Comparison of ENCODE assay signal across 9 cellular contexts in genomic region chr6:157314705-157315321, GRCh38.
DNase-seq lines count a peak whose midpoint lies in the region; ATAC-seq and TF ChIP-seq lines count a peak whose summit lies in the region.
"Had no signal": no experiment of that assay in that cellular context is flagged by ENCODE, and none has a peak within 500 bp of the region (broad histone marks: within the 10 kb centered on the region; RNA-seq: fewer than 3 reads in every experiment).

No MANE protein-coding gene starts in this region.

- H3K27me3 Mint-ChIP-seq in memory B cell: no peaks in the 10 kb centered on the region
- H3K27me3 Mint-ChIP-seq: stimulated activated naive CD8-positive, alpha-beta T cell treated with anti-CD3 and anti-CD28 coated beads, Interleukin-15, Interleukin-2, amounts not matched to agents 100 ng/mL and 50 ng/mL, for 24 hours had no signal

- no peak overlapping the region for H3K4me3 ChIP-seq in choroid plexus epithelial cell (ENCODE audit: low read depth, low read length)

- no peak overlapping the region for H3K4me3 Mint-ChIP-seq in memory B cell
- H3K4me3 Mint-ChIP-seq: stimulated activated naive CD8-positive, alpha-beta T cell treated with anti-CD3 and anti-CD28 coated beads, Interleukin-15, Interleukin-2, amounts not matched to agents 100 ng/mL and 50 ng/mL, for 24 hours had no signal

- DNase-seq in GM04503 (ENCODE audit: low read depth): peak; percentile 38
- DNase-seq in choroid plexus epithelial cell (ENCODE audit: low read depth): peak; percentile 91
- peak in 1 of 2 donors; percentile 40 for DNase-seq in memory B cell (ENCODE audit: low spot score in 2 of 2)
- DNase-seq in cerebellar nuclear complex (lab: John Stamatoyannopoulos, UW): no peak
- DNase-seq in NCI-H2081 (lab: John Stamatoyannopoulos, UW): no peak
- no peak for DNase-seq in activated T-cell treated with anti-CD3 and anti-CD28 coated beads, Interleukin-2, amount 50 U/mL, for 48 hours

- peaks cover 37% of the 10 kb centered on the region for H3K36me3 Mint-ChIP-seq in memory B cell

- ATAC-seq in GM21619 (IDR thresholded peaks at IDR 0.05; ENCODE audit: unreplicated experiment) (peak; percentile 92), memory B cell (ENCODE audit: low read depth) (peak; percentile 91)

- no peaks in the 10 kb centered on the region for H3K9me3 Mint-ChIP-seq in memory B cell
- H3K9me3 Mint-ChIP-seq: stimulated activated naive CD8-positive, alpha-beta T cell treated with anti-CD3 and anti-CD28 coated beads, Interleukin-15, Interleukin-2, amounts not matched to agents 100 ng/mL and 50 ng/mL, for 24 hours had no signal

- TF ChIP-seq CTCF in LNCAP (IDR thresholded peaks at IDR 0.05) (peak; percentile 99), choroid plexus epithelial cell (conservative IDR thresholded peaks at IDR 0.05; ENCODE audit: low read depth, low read length) (peak; percentile 87)

- peaks cover 7% of the 10 kb centered on the region for H3K4me1 Mint-ChIP-seq in memory B cell

- no peak overlapping the region for H3K27ac Mint-ChIP-seq in memory B cell
- H3K27ac Mint-ChIP-seq: stimulated activated naive CD8-positive, alpha-beta T cell treated with anti-CD3 and anti-CD28 coated beads, Interleukin-15, Interleukin-2, amounts not matched to agents 100 ng/mL and 50 ng/mL, for 24 hours had no signal

Comparison
In these comparisons a context has a peak if more than half of its experiments do, and no peak if none do; other contexts are left out.
1. DNase-seq: peak in GM04503 (single experiment) and choroid plexus epithelial cell (single experiment); none in cerebellar nuclear complex (0 of 2), NCI-H2081 (0 of 2) and activated T-cell treated with anti-CD3 and anti-CD28 coated beads, Interleukin-2, amount 50 U/mL, for 48 hours (0 of 2).